Comparison of ENCODE assay signal across 21 cellular contexts in the genomic region with DNA sequence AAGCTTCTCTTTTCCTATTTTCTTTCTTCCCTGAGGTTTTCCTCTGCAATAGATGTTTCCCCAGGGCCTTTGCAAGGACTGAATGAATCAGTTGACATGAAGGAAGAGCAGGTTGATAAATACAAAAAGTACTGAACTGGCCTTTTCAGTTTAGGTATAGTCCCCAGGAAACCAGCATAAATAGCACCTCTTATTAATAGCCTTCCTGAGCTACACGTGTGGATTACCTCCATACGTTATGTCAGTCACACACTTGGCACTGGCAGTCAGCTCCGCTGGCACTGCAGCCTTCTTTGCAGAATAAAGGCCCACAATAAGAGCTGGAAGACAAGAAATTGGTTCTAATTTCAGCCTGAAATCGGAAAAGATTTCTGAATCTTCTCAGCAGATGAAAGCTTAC.
A peak's percentile ranks its signal among the peaks of the same experiment; 100 is the strongest.
DNase-seq lines count a peak whose midpoint lies in the region; ATAC-seq, FAIRE-seq and TF ChIP-seq lines count a peak whose summit lies in the region.
"Had no signal": no experiment of that assay in that cellular context is flagged by ENCODE, and none has a peak within 500 bp of the region (broad histone marks: within the 10 kb centered on the region; RNA-seq: fewer than 3 reads in every experiment).

No MANE protein-coding gene starts in this region.

- H2AFZ ChIP-seq in GM12878 (ENCODE audit: control insufficient read depth, low read depth, low read length), result no peak overlapping the region

- SMC1A ChIA-PET in GM12878 (lab: Charles Lee; ENCODE audit: uncharacterized antibody, unreplicated experiment), result interaction anchor here (0.7 to 2.0 kb wide), 13 partner anchors 9 to 469 kb away, joined by 3 to 6 read pairs (median 3); no protein-coding TSS in a partner anchor

- CTCF ChIA-PET in GM12878 (lab: Yijun Ruan, JAX), result interaction anchor here (0.7 to 7.2 kb wide), 3 partner anchors 22 to 695 kb away, joined by 3 to 68 read pairs (median 20); no protein-coding TSS in a partner anchor

- 39% methylated on average over 4 of the region's 4 CpGs for WGBS in GM12878 (ENCODE audit: insufficient coverage, insufficient replicate concordance, low lambda C conversion rate, missing lambda C conversion rate)

- H3K4me3 ChIP-seq in GM12878, result no peak overlapping the region

- no peak overlapping the region for H3K4me2 ChIP-seq in GM12878 (ENCODE audit: control insufficient read depth, insufficient read depth)

- H3K9ac ChIP-seq in GM12878 (ENCODE audit: control insufficient read depth, insufficient read depth, low read length), result no peak overlapping the region

- no peak for DNase-seq in GM12878 (ENCODE audit: low read depth, low spot score)
- DNase-seq in NCI-H524 (lab: John Stamatoyannopoulos, UW), result no peak
- no peak for DNase-seq in DMS79 (lab: John Stamatoyannopoulos, UW)
- DNase-seq in AG08396 (ENCODE audit: low spot score), result no peak
- DNase-seq: ACHN; AML-193; Caco-2; CD4-positive, alpha-beta T cell; GDM1; H9; Karpas-422; KBM-7 had no signal

- H3K9me3 ChIP-seq in GM12878 (replicated peaks; ENCODE audit: control insufficient read depth, insufficient read depth, low read length), result no peaks in the 10 kb centered on the region
- H3K9me3 ChIP-seq: Caco-2 had no signal

- no peak for TF ChIP-seq CTCF in GM12878 (IDR thresholded peaks at IDR 0.05 in 2 of 3, conservative IDR thresholded peaks at IDR 0.05 in 1 of 3; ENCODE audit: control insufficient read depth in 2 of 3, extremely low read depth in 1 of 3, insufficient read depth in 1 of 3, low read depth in 3 of 3, low read length in 3 of 3)

- 0 out of 2 replicates have a peak, but pooled peaks cover 2% of the 10 kb centered on the region for H3K4me1 ChIP-seq in GM12878 (ENCODE audit: control insufficient read depth, insufficient read depth, low read length)
- H3K4me1 ChIP-seq: Caco-2 had no signal

- no TSS peak for BruUV-seq in GM12878 (replicated peaks; lab: Mats Ljungman, UMichigan)

- TF ChIP-seq RAD21 in GM12878 (IDR thresholded peaks at IDR 0.05; ENCODE audit: insufficient read depth, low read depth, low read length), result no peak

- no peak for TF ChIP-seq EP300 in GM12878 (IDR thresholded peaks at IDR 0.05; ENCODE audit: borderline replicate concordance in 1 of 2, control insufficient read depth in 1 of 2, low read depth in 2 of 2, low read length in 2 of 2)

- H4K20me1 ChIP-seq in GM12878 (ENCODE audit: control insufficient read depth, insufficient read depth), result no peaks in the 10 kb centered on the region

- in situ Hi-C loops in GM12878 (cut with MboI), result no loop called here

- ATAC-seq in GM18520 (IDR thresholded peaks at IDR 0.05; ENCODE audit: unreplicated experiment) (peak; percentile 38), GM21619 (IDR thresholded peaks at IDR 0.05; ENCODE audit: unreplicated experiment) (peak; percentile 63), HG03442 (IDR thresholded peaks at IDR 0.05; ENCODE audit: unreplicated experiment) (peak; percentile 36), GM12878 (peak; percentile 16; the same call in 1 of the 3 replicates)

- H3K27ac ChIP-seq in GM12878 (ENCODE audit: control insufficient read depth, insufficient read depth), result no peak overlapping the region
- H3K27ac ChIP-seq: C4-2B, HL-60 had no signal

- RAD21 ChIA-PET in GM12878 (lab: Charles Lee; ENCODE audit: unreplicated experiment), result interaction anchor here (1.0 to 2.3 kb wide), 4 partner anchors 18 to 33 kb away, joined by 4 to 13 read pairs (median 8); no protein-coding TSS in a partner anchor

- POLR2A ChIA-PET in GM12878 (lab: Charles Lee), result interaction anchor here (0.9 to 1.0 kb wide), 2 partner anchors 21 to 31 kb away, joined by 3 read pairs; no protein-coding TSS in a partner anchor

- H3K27me3 ChIP-seq in GM12878 (replicated peaks in 1 of 2; ENCODE audit: control insufficient read depth in 2 of 2, insufficient read depth in 2 of 2, low read length in 1 of 2), result no peaks in the 10 kb centered on the region

- intact Hi-C loops in GM12878 (cut with micrococcal nuclease; ENCODE audit: unreplicated experiment), result no loop called here

- no peaks in the 10 kb centered on the region for H3K79me2 ChIP-seq in GM12878 (ENCODE audit: control insufficient read depth, insufficient read depth, low read length)

- no peak for FAIRE-seq in GM12878 (lab: Jason Lieb, UNC)
- FAIRE-seq: A204.1, D721Med, GM19239, H1 had no signal

- H3K36me3 ChIP-seq in GM12878 (ENCODE audit: control insufficient read depth in 2 of 2, insufficient read depth in 2 of 2, low read length in 1 of 2), result no peaks in the 10 kb centered on the region; a peak in 1 of 4 replicates

- TF ChIP-seq POLR2A in GM12878 (IDR thresholded peaks at IDR 0.05; ENCODE audit: low read depth, low read length), result no peak

TF ChIP-seq in GM12878, 131 proteins besides CTCF, POLR2A, EP300 and RAD21:
- no peak for TF ChIP-seq GABPA (IDR thresholded peaks at IDR 0.05; ENCODE audit: low read depth)
- TF ChIP-seq BHLHE40 (IDR thresholded peaks at IDR 0.05; ENCODE audit: borderline replicate concordance in 1 of 2, low read depth in 2 of 2, low read length in 1 of 2), result peak; percentile 17 to 60; a peak in 2 of 4 replicates
